In genomic region chr1:59903136-59903754, GRCh38 we compare ENCODE assay signal across 8 cellular contexts. TPM values are rescaled to one million over a fixed set of nuclear protein-coding genes. Genes with fewer than 3 reads are reported as not detected.
DNase-seq lines count a peak whose midpoint lies in the region; ATAC-seq and TF ChIP-seq lines count a peak whose summit lies in the region.

No MANE protein-coding gene starts in this region.

- no peaks in the 10 kb centered on the region for H4K20me1 ChIP-seq in HCT116 (ENCODE audit: insufficient read depth)

- H3K27ac ChIP-seq in cardiac muscle cell (no peak overlapping the region), HCT116 (ENCODE audit: low read depth, low read length) (no peak overlapping the region), brain microvascular endothelial cell (no peak overlapping the region)

- no TSS peak for BruUV-seq in HCT116 (replicated peaks; lab: Mats Ljungman, UMichigan)

- H3K79me2 ChIP-seq in HCT116 (ENCODE audit: insufficient read depth, low read length): no peaks in the 10 kb centered on the region

- no peaks in the 10 kb centered on the region for H3K27me3 ChIP-seq in cardiac muscle cell
- H3K27me3 ChIP-seq in HCT116 (ENCODE audit: insufficient read depth, low read length): no peaks in the 10 kb centered on the region
- no peaks in the 10 kb centered on the region for H3K27me3 ChIP-seq in brain microvascular endothelial cell (replicated peaks)

- peak overlapping the region; percentile 11 for H3K4me2 ChIP-seq in HCT116 (ENCODE audit: low read length)

- DNase-seq in cardiac muscle cell (ENCODE audit: low read depth in 1 of 2, low spot score in 1 of 2) (peak; percentile 17 to 40), Right ventricle myocardium inferior (ENCODE audit: missing footprints) (no peak), HCT116 (ENCODE audit: low read depth, low spot score) (peak; percentile 27), NCI-H2227 (lab: John Stamatoyannopoulos, UW; ENCODE audit: unreplicated experiment) (peak; percentile 51), brain microvascular endothelial cell (peak; percentile 20), lung microvascular endothelial cell (ENCODE audit: low read depth in 2 of 2) (peak; percentile 8 to 26)
- no peak for DNase-seq in effector CD8-positive, alpha-beta T cell (lab: John Stamatoyannopoulos, UW)

- intact Hi-C loops in Right ventricle myocardium inferior (cut with DNase I) (no loop called here), HCT116 (cut with micrococcal nuclease) (loop anchor here (5.0 kb wide), 1 partner anchor 44 kb away; no protein-coding TSS in a partner anchor)

- H3K9me3 ChIP-seq in cardiac muscle cell (ENCODE audit: low read depth) (no peaks in the 10 kb centered on the region), HCT116 (ENCODE audit: control insufficient read depth in 1 of 2, insufficient read depth in 1 of 2, low read depth in 1 of 2, low read length in 2 of 2) (no peaks in the 10 kb centered on the region)

- H3K36me3 ChIP-seq in cardiac muscle cell: no peaks in the 10 kb centered on the region
- H3K36me3 ChIP-seq in HCT116 (ENCODE audit: control insufficient read depth in 1 of 2, insufficient read depth in 2 of 2, low read length in 2 of 2): no peaks in the 10 kb centered on the region
- no peaks in the 10 kb centered on the region for H3K36me3 ChIP-seq in brain microvascular endothelial cell (replicated peaks)

- no peaks in the 10 kb centered on the region for H3K9me2 ChIP-seq in HCT116 (ENCODE audit: insufficient read depth)

- H3K4me3 ChIP-seq in cardiac muscle cell: no peak overlapping the region
- no peak overlapping the region for H3K4me3 ChIP-seq in HCT116 (replicated peaks in 1 of 2; ENCODE audit: low read depth in 1 of 2, low read length in 2 of 2)
- no peak overlapping the region for H3K4me3 ChIP-seq in brain microvascular endothelial cell (ENCODE audit: low read depth, low read length)

- no peak for ATAC-seq in Right ventricle myocardium inferior
- ATAC-seq in HCT116: peak; percentile 92
- ATAC-seq in HG03045 (IDR thresholded peaks at IDR 0.05; ENCODE audit: unreplicated experiment): no peak

- POLR2A ChIA-PET in HCT116 (lab: Charles Lee): no interaction called here

- in situ Hi-C loops in brain microvascular endothelial cell (cut with HindIII; ENCODE audit: low pct_ligation_motif_present, low sequenced_read_pairs): no loop called here

- H2AFZ ChIP-seq in HCT116 (ENCODE audit: low read depth, low read length, poor library complexity, severe bottlenecking): peak overlapping the region; percentile 85

- TF ChIP-seq CTCF in cardiac muscle cell (IDR thresholded peaks at IDR 0.05; ENCODE audit: low read depth, low read length): peak; percentile 56
- peak; percentile 46 to 61 (median 60); a peak in 5 of 6 replicates for TF ChIP-seq CTCF in HCT116 (IDR thresholded peaks at IDR 0.05 in 2 of 3, conservative IDR thresholded peaks at IDR 0.05 in 1 of 3; ENCODE audit: borderline replicate concordance in 1 of 3, insufficient read depth in 1 of 3, low read depth in 2 of 3, low read length in 2 of 3)
- peak; percentile 75 for TF ChIP-seq CTCF in brain microvascular endothelial cell (IDR thresholded peaks at IDR 0.05; ENCODE audit: low read depth, low read length, missing control alignments)

- no peak overlapping the region for H3K9ac ChIP-seq in HCT116 (ENCODE audit: low read length)

- peaks cover 10% of the 10 kb centered on the region for H3K4me1 ChIP-seq in cardiac muscle cell (ENCODE audit: low read depth)
- no peaks in the 10 kb centered on the region for H3K4me1 ChIP-seq in HCT116 (ENCODE audit: control insufficient read depth in 1 of 2, insufficient read depth in 2 of 2, low read length in 2 of 2)

- RAD21 ChIA-PET in HCT116 (lab: Charles Lee; ENCODE audit: low non-redundant PET in 1 of 2, low total read pairs in 2 of 2, uncharacterized antibody in 2 of 2, unreplicated experiment in 2 of 2): interaction anchor here (1.1 to 1.4 kb wide), 2 partner anchors 44 kb away, joined by 3 read pairs; no protein-coding TSS in a partner anchor

- TF ChIP-seq RAD21 in HCT116 (IDR thresholded peaks at IDR 0.05; ENCODE audit: low read depth): peak; percentile 59

- TF ChIP-seq POLR2A in HCT116 (IDR thresholded peaks at IDR 0.05; ENCODE audit: borderline replicate concordance, extremely low read depth, insufficient read depth, insufficient read length): no peak

- CTCF ChIA-PET in HCT116 (lab: Charles Lee): interaction anchor here (2.9 kb wide), 1 partner anchor 44 kb away, joined by 18 read pairs; no protein-coding TSS in a partner anchor

TF ChIP-seq in HCT116, 20 proteins besides CTCF, POLR2A, EP300 and RAD21:
- no peak for TF ChIP-seq CEBPB (IDR thresholded peaks at IDR 0.05; ENCODE audit: low read depth)
- no peak for TF ChIP-seq JUND (IDR thresholded peaks at IDR 0.05)
- no peak for TF ChIP-seq ZFX (IDR thresholded peaks at IDR 0.05)
- no peak for TF ChIP-seq SIN3A (IDR thresholded peaks at IDR 0.05; ENCODE audit: low read depth)

RNA-seq across cellular contexts. Expression of gene CYP2J2, which starts 23.3 kb away (rescaled TPM):
- total RNA-seq in cardiac muscle cell (3.8 and 7.6 TPM in 2 replicates), Right ventricle myocardium inferior (76.4 TPM), HCT116 (2021; ENCODE audit: unreplicated experiment) (1.1 TPM), lung microvascular endothelial cell (under 0.01 and 0.20 TPM in 2 replicates)
- 3.4 and 7.7 TPM in 2 replicates for polyA plus RNA-seq in cardiac muscle cell
- polyA plus RNA-seq in HCT116 (2012): 0.55 and 0.57 TPM in 2 replicates

Comparison
In these comparisons a context has a peak if more than half of its experiments do, and no peak if none do; other contexts are left out.
1. DNase-seq: peak in cardiac muscle cell (2 of 2), HCT116 (single experiment), NCI-H2227 (single experiment), brain microvascular endothelial cell (single experiment) and lung microvascular endothelial cell (2 of 2); none in Right ventricle myocardium inferior (single experiment) and effector CD8-positive, alpha-beta T cell (single experiment).
2. Peak in every context shown above with its lines, with median percentiles within 50 percentile points of each other: CTCF ChIP-seq.